Comparison of ENCODE assay signal across 1 cellular context in genomic region chr9:130692365-130692764, GRCh38.
TF ChIP-seq lines count a peak whose summit lies in the region.

No MANE protein-coding gene starts in this region.

TF ChIP-seq in H1, 55 proteins besides CTCF, POLR2A, EP300 and RAD21:
- TF ChIP-seq RXRA (IDR thresholded peaks at IDR 0.05; ENCODE audit: insufficient read depth, low read depth, low read length) = no peak
- TF ChIP-seq USF2 (IDR thresholded peaks at IDR 0.05; ENCODE audit: low read length) = no peak
- TF ChIP-seq MAX (IDR thresholded peaks at IDR 0.05) = peak; percentile 45; the same call in 1 of the 2 replicates
- TF ChIP-seq EZH2 (IDR thresholded peaks at IDR 0.05; ENCODE audit: low read depth, low read length, severe bottlenecking) = no peak
- no peak for TF ChIP-seq CBX8 (IDR thresholded peaks at IDR 0.05; ENCODE audit: borderline replicate concordance, low read depth, low read length)
- no peak for TF ChIP-seq JUND (IDR thresholded peaks at IDR 0.05; ENCODE audit: low read length)
- TF ChIP-seq CREB1 (IDR thresholded peaks at IDR 0.05) = peak; percentile 59
- no peak for TF ChIP-seq SP2 (IDR thresholded peaks at IDR 0.05; ENCODE audit: low read length)
- peak; percentile 60; the same call in 1 of the 2 replicates for TF ChIP-seq E2F6 (IDR thresholded peaks at IDR 0.05)
- no peak for TF ChIP-seq CHD1 (IDR thresholded peaks at IDR 0.05; ENCODE audit: low read depth, low read length)
- TF ChIP-seq RBBP5 (IDR thresholded peaks at IDR 0.05; ENCODE audit: borderline replicate concordance, low read depth, low read length) = 0 out of 2 replicates have a peak, but pooled peaks have one; percentile 57
- 0 out of 4 replicates have a peak, but pooled peaks have one; percentile 50 to 75 for TF ChIP-seq SIN3A (conservative IDR thresholded peaks at IDR 0.05 in 1 of 2, IDR thresholded peaks at IDR 0.05 in 1 of 2; ENCODE audit: low read depth in 1 of 2, low read length in 2 of 2)
- TF ChIP-seq POLR2AphosphoS5 (IDR thresholded peaks at IDR 0.05; ENCODE audit: low read depth, low read length) = no peak
- no peak for TF ChIP-seq CEBPB (IDR thresholded peaks at IDR 0.05; ENCODE audit: low read depth, low read length)
- no peak for TF ChIP-seq HDAC6 (IDR thresholded peaks at IDR 0.05; ENCODE audit: low read depth, low read length)
- no peak for TF ChIP-seq HDAC2 (IDR thresholded peaks at IDR 0.05; ENCODE audit: borderline replicate concordance in 1 of 2, low read depth in 2 of 2, low read length in 2 of 2)
- no peak for TF ChIP-seq KDM1A (IDR thresholded peaks at IDR 0.05; ENCODE audit: borderline replicate concordance, low read length)
- TF ChIP-seq GTF2F1 (IDR thresholded peaks at IDR 0.05; ENCODE audit: borderline replicate concordance, low read depth, low read length) = no peak
- TF ChIP-seq FOSL1 (IDR thresholded peaks at IDR 0.05; ENCODE audit: insufficient read depth, low read depth, low read length) = no peak
- no peak for TF ChIP-seq SP4 (IDR thresholded peaks at IDR 0.05; ENCODE audit: low read length)
- no peak for TF ChIP-seq SIRT6 (IDR thresholded peaks at IDR 0.05; ENCODE audit: low read length)
- TF ChIP-seq NRF1 (IDR thresholded peaks at IDR 0.05; ENCODE audit: low read depth, low read length) = no peak
- no peak for TF ChIP-seq EGR1 (IDR thresholded peaks at IDR 0.05; ENCODE audit: borderline replicate concordance, low read depth, low read length)
- no peak for TF ChIP-seq ATF2 (IDR thresholded peaks at IDR 0.05; ENCODE audit: low read length)
- no peak for TF ChIP-seq CHD7 (IDR thresholded peaks at IDR 0.05; ENCODE audit: insufficient replicate concordance, low read length)
- TF ChIP-seq SRF (IDR thresholded peaks at IDR 0.05; ENCODE audit: low read depth, low read length) = no peak
- TF ChIP-seq BACH1 (IDR thresholded peaks at IDR 0.05; ENCODE audit: low read length) = no peak
- TF ChIP-seq NANOG (IDR thresholded peaks at IDR 0.05; ENCODE audit: insufficient read depth, low read depth, low read length, poor library complexity, severe bottlenecking) = no peak
- no peak for TF ChIP-seq ZNF274 (IDR thresholded peaks at IDR 0.05; ENCODE audit: borderline replicate concordance, extremely low read depth, low read length)
- no peak for TF ChIP-seq RNF2 (IDR thresholded peaks at IDR 0.05; ENCODE audit: borderline replicate concordance, low read depth, low read length, missing control alignments, poor library complexity, severe bottlenecking)
- TF ChIP-seq BRCA1 (IDR thresholded peaks at IDR 0.05; ENCODE audit: low read depth, low read length) = no peak
- TF ChIP-seq RFX5 (IDR thresholded peaks at IDR 0.05; ENCODE audit: borderline replicate concordance, low read depth, low read length) = no peak
- TF ChIP-seq SUZ12 (IDR thresholded peaks at IDR 0.05; ENCODE audit: low read length) = no peak
- peak; percentile 26 for TF ChIP-seq ASH2L (IDR thresholded peaks at IDR 0.05; ENCODE audit: low read length)
- no peak for TF ChIP-seq CTBP2 (IDR thresholded peaks at IDR 0.05; ENCODE audit: borderline replicate concordance, insufficient read depth, insufficient read length, low read length)
- TF ChIP-seq SIX5 (IDR thresholded peaks at IDR 0.05; ENCODE audit: low read depth, low read length) = no peak
- no peak for TF ChIP-seq PHF8 (conservative IDR thresholded peaks at IDR 0.05; ENCODE audit: low read depth, low read length)
- no peak for TF ChIP-seq ATF3 (IDR thresholded peaks at IDR 0.05; ENCODE audit: insufficient read depth, low read depth, low read length)
- no peak for TF ChIP-seq SAP30 (IDR thresholded peaks at IDR 0.05; ENCODE audit: insufficient read depth, insufficient replicate concordance, low read length)
- TF ChIP-seq TEAD4 (IDR thresholded peaks at IDR 0.05; ENCODE audit: low read depth, low read length) = no peak
- peak; percentile 81 for TF ChIP-seq YY1 (IDR thresholded peaks at IDR 0.05; ENCODE audit: low read depth, low read length)
- no peak for TF ChIP-seq MAFK (IDR thresholded peaks at IDR 0.05; ENCODE audit: low read depth, low read length)
- no peak for TF ChIP-seq KDM4A (IDR thresholded peaks at IDR 0.05; ENCODE audit: low read depth, low read length, severe bottlenecking)
- TF ChIP-seq TAF7 (optimal IDR thresholded peaks at IDR 0.05; ENCODE audit: borderline replicate concordance, low read depth, low read length) = no peak
- no peak for TF ChIP-seq POU5F1 (IDR thresholded peaks at IDR 0.05; ENCODE audit: low read depth, low read length)
- TF ChIP-seq JUN (IDR thresholded peaks at IDR 0.05; ENCODE audit: low read depth, low read length) = no peak
- peak; percentile 61; the same call in 1 of the 2 replicates for TF ChIP-seq TAF1 (IDR thresholded peaks at IDR 0.05; ENCODE audit: low read depth, low read length)
- peak; percentile 79; the same call in 1 of the 2 replicates for TF ChIP-seq GABPA (IDR thresholded peaks at IDR 0.05; ENCODE audit: borderline replicate concordance, insufficient read depth, low read length)
- no peak for TF ChIP-seq SP1 (IDR thresholded peaks at IDR 0.05; ENCODE audit: low read depth, low read length)
- TF ChIP-seq BCL11A (IDR thresholded peaks at IDR 0.05; ENCODE audit: low read depth in 2 of 2, low read length in 2 of 2) = no peak
- peak; percentile 81 for TF ChIP-seq TBP (IDR thresholded peaks at IDR 0.05; ENCODE audit: low read depth, low read length)
- no peak for TF ChIP-seq CBX5 (IDR thresholded peaks at IDR 0.05; ENCODE audit: low read depth, low read length)
- no peak for TF ChIP-seq KDM5A (IDR thresholded peaks at IDR 0.05; ENCODE audit: low read length)
- TF ChIP-seq TCF12 (IDR thresholded peaks at IDR 0.05; ENCODE audit: low read depth, low read length) = no peak
- TF ChIP-seq CHD2 (IDR thresholded peaks at IDR 0.05; ENCODE audit: low read length) = no peak
TF ChIP-seq in H1: peak in this region for 10.
